Comparison of ENCODE assay signal across 8 cellular contexts in genomic region chr17:63842540-63843386, GRCh38. TPM values are rescaled to one million over a fixed set of nuclear protein-coding genes. Genes with fewer than 3 reads are reported as not detected.
DNase-seq lines count a peak whose midpoint lies in the region; ATAC-seq and TF ChIP-seq lines count a peak whose summit lies in the region.

Gene SMARCD2, minus strand, starts transcription at chr17:63842685. Its CDS starts 11 bp downstream, at chr17:63842674.

- TF ChIP-seq POLR2A in right lobe of liver (IDR thresholded peaks at IDR 0.05) = peak; percentile 84

- H3K9me3 ChIP-seq in right lobe of liver = peaks cover 0 to 3% (median 0%) of the 10 kb centered on the region in 4 donors

- peak; percentile 99 for DNase-seq in CD14-positive monocyte (ENCODE audit: low spot score)
- peak; percentile 99 for DNase-seq in NCI-H82 (lab: John Stamatoyannopoulos, UW)
- peak; percentile 100 for DNase-seq in activated CD4-positive, alpha-beta memory T cell treated with anti-CD3 and anti-CD28 coated beads for 36 hours
- DNase-seq in dorsolateral prefrontal cortex = peak; percentile 94 to 99 (median 97)
- peak; percentile 100 for DNase-seq in right lobe of liver
- DNase-seq in stimulated activated CD4-positive, alpha-beta T cell treated with anti-CD3 and anti-CD28 coated beads, Interleukin-4, amount 100 ng/mL, for 4 hours = peak; percentile 98 to 99

- peaks cover 3 to 43% (median 26%) of the 10 kb centered on the region in 4 donors for H3K4me1 ChIP-seq in right lobe of liver

- peaks cover 0 to 6% of the 10 kb centered on the region in 2 donors for H3K36me3 Mint-ChIP-seq in CD14-positive monocyte
- peaks cover 4% of the 10 kb centered on the region for H3K36me3 Mint-ChIP-seq in activated CD4-positive, alpha-beta memory T cell treated with anti-CD3 and anti-CD28 coated beads for 36 hours

- WGBS in right lobe of liver (ENCODE audit: insufficient coverage, low coverage, low lambda C conversion rate, missing lambda C conversion rate) = 0% methylated on average over 15 of the region's 92 CpGs

- TF ChIP-seq CTCF in CD14-positive monocyte (IDR thresholded peaks at IDR 0.05) (no peak), dorsolateral prefrontal cortex (IDR thresholded peaks at IDR 0.05 in 54 of 56, conservative IDR thresholded peaks at IDR 0.05 in 2 of 56; ENCODE audit: low read depth in 1 of 56, partially characterized antibody in 56 of 56) (peak in 26 of 56 donors; percentile 7 to 52 (median 18)), right lobe of liver (IDR thresholded peaks at IDR 0.05) (peak in 2 of 4 donors; percentile 4 to 22)

- ATAC-seq in GM19438 (IDR thresholded peaks at IDR 0.05; ENCODE audit: low read depth, unreplicated experiment) (peak; percentile 64), HG03575 (IDR thresholded peaks at IDR 0.05; ENCODE audit: extremely low read depth, insufficient number of reproducible peaks, low FRiP score, unreplicated experiment) (peak; percentile 34), right lobe of liver (peak; percentile 87 to 93 (median 88))

- H3K27ac Mint-ChIP-seq in CD14-positive monocyte = peak within 1 kb of the TSS; percentile 92 to 98 (median 96)
- H3K27ac Mint-ChIP-seq in activated CD4-positive, alpha-beta memory T cell treated with anti-CD3 and anti-CD28 coated beads for 36 hours = peak within 1 kb of the TSS; percentile 95

- H3K27me3 Mint-ChIP-seq in CD14-positive monocyte (ENCODE audit: low read depth in 3 of 3) = peaks cover 0 to 3% (median 1%) of the 10 kb centered on the region in 3 donors
- H3K27me3 Mint-ChIP-seq in activated CD4-positive, alpha-beta memory T cell treated with anti-CD3 and anti-CD28 coated beads for 36 hours = no peaks in the 10 kb centered on the region

- H3K27ac ChIP-seq in dorsolateral prefrontal cortex (peak within 1 kb of the TSS; percentile 51 to 100 (median 98)), right lobe of liver (peak within 1 kb of the TSS; percentile 74 to 92 (median 83))

- intact Hi-C loops in CD14-positive monocyte (cut with micrococcal nuclease) = loop anchor here (2.0 to 5.0 kb wide), 6 partner anchors 16 to 220 kb away; partner anchors contain the start of genes CCDC47 (in 1 of the 2), DDX42 (in 1 of the 2), FTSJ3 (in 1 of the 2) and LIMD2 (in 1 of the 2)
- intact Hi-C loops in activated CD4-positive, alpha-beta memory T cell treated with anti-CD3 and anti-CD28 coated beads for 36 hours (cut with micrococcal nuclease) = loop anchor here (1.0 to 5.0 kb wide), 6 partner anchors 15 to 665 kb away; partner anchors contain the start of genes CCDC47, CEP95, DDX5 and FTSJ3
- intact Hi-C loops in dorsolateral prefrontal cortex (cut with DNase I) = loop anchor here (2.0 to 10.0 kb wide), 3 partner anchors 70 to 292 kb away; partner anchors contain the start of genes CCDC47 (in 1 of the 2), ERN1 (in 1 of the 2) and MAP3K3 (in 1 of the 2)
- intact Hi-C loops in right lobe of liver (cut with DNase I) = no loop called here

- H3K27me3 ChIP-seq in dorsolateral prefrontal cortex (no peaks in the 10 kb centered on the region), right lobe of liver (no peaks in the 10 kb centered on the region)

- peak within 1 kb of the TSS; percentile 98 for H3K4me3 Mint-ChIP-seq in CD14-positive monocyte
- H3K4me3 Mint-ChIP-seq in activated CD4-positive, alpha-beta memory T cell treated with anti-CD3 and anti-CD28 coated beads for 36 hours = peak within 1 kb of the TSS; percentile 95

- POLR2A ChIA-PET in activated CD4-positive, alpha-beta memory T cell treated with anti-CD3 and anti-CD28 coated beads for 36 hours (lab: Charles Lee) = interaction anchor here (0.9 to 2.7 kb wide), 6 partner anchors 8 to 144 kb away, joined by 3 to 29 read pairs (median 6); partner anchors contain the start of genes CCDC47 and DDX42

- H3K4me1 Mint-ChIP-seq in CD14-positive monocyte = peaks cover 46% of the 10 kb centered on the region
- H3K4me1 Mint-ChIP-seq in activated CD4-positive, alpha-beta memory T cell treated with anti-CD3 and anti-CD28 coated beads for 36 hours (ENCODE audit: low read depth) = peaks cover 34% of the 10 kb centered on the region

- no peaks in the 10 kb centered on the region for H3K36me3 ChIP-seq in right lobe of liver

- CTCF ChIA-PET in activated CD4-positive, alpha-beta memory T cell treated with anti-CD3 and anti-CD28 coated beads for 36 hours (lab: Charles Lee) = interaction anchor here (0.9 to 1.3 kb wide), 5 partner anchors 8 to 104 kb away, joined by 3 to 4 read pairs (median 4); no protein-coding TSS in a partner anchor

- H3K9me3 Mint-ChIP-seq in CD14-positive monocyte = peaks cover 0 to 2% (median 0%) of the 10 kb centered on the region in 7 donors
- no peaks in the 10 kb centered on the region for H3K9me3 Mint-ChIP-seq in activated CD4-positive, alpha-beta memory T cell treated with anti-CD3 and anti-CD28 coated beads for 36 hours

- H3K4me3 ChIP-seq in dorsolateral prefrontal cortex = peak within 1 kb of the TSS; percentile 61 to 98 (median 88)
- peak within 1 kb of the TSS; percentile 72 to 91 (median 90) for H3K4me3 ChIP-seq in right lobe of liver

RNA-seq across cellular contexts. Expression of gene SMARCD2, which starts in this region (rescaled TPM):
- polyA plus RNA-seq in CD14-positive monocyte = 10 to 100 TPM; 60.2 to 77.9 TPM
- total RNA-seq in activated CD4-positive, alpha-beta memory T cell treated with anti-CD3 and anti-CD28 coated beads for 36 hours = 100 to 1,000 TPM; 109 to 111 TPM
- total RNA-seq in dorsolateral prefrontal cortex (10 to 100 TPM; 20.4 to 70.8 (median 40.0) TPM), right lobe of liver (10 to 100 TPM; 23.8 to 94.5 (median 59.5) TPM)

Comparison
In these comparisons a context has a peak if more than half of its experiments do, and no peak if none do; other contexts are left out.
1. Peak in every context shown above with its lines: DNase-seq, ATAC-seq, H3K4me3 ChIP-seq and H3K27ac ChIP-seq.
2. ATAC-seq: peak in every context shown above with its lines; median percentile 88 in right lobe of liver; 64 in GM19438; 34 in HG03575.
3. intact Hi-C loops: an anchor here in CD14-positive monocyte (2.0 to 5.0 kb wide), activated CD4-positive, alpha-beta memory T cell treated with anti-CD3 and anti-CD28 coated beads for 36 hours (1.0 to 5.0 kb wide) and dorsolateral prefrontal cortex (2.0 to 10.0 kb wide); none called in right lobe of liver.